Comparison of ENCODE assay signal across 18 cellular contexts in genomic region chr7:2512713-2513112, GRCh38. TPM values are rescaled to one million over a fixed set of nuclear protein-coding genes. Genes with fewer than 3 reads are reported as not detected.
DNase-seq lines count a peak whose midpoint lies in the region; ATAC-seq, FAIRE-seq and TF ChIP-seq lines count a peak whose summit lies in the region.
"Had no signal": no experiment of that assay in that cellular context is flagged by ENCODE, and none has a peak within 500 bp of the region (broad histone marks: within the 10 kb centered on the region; RNA-seq: fewer than 3 reads in every experiment).

No MANE protein-coding gene starts in this region.

- no peaks in the 10 kb centered on the region for H3K9me3 Mint-ChIP-seq in activated T-helper 17 cell treated with anti-CD3 and anti-CD28 coated beads, Interleukin-2, amount 50 U/mL, for 72 hours
- H3K9me3 Mint-ChIP-seq in nephron progenitor cell (no peaks in the 10 kb centered on the region), mesothelial cell of epicardium (no peaks in the 10 kb centered on the region)

- TF ChIP-seq CTCF in nephron progenitor cell (IDR thresholded peaks at IDR 0.05) (no peak), GM10248 (IDR thresholded peaks at IDR 0.05; ENCODE audit: control extremely low read depth, extremely low read depth, low read depth, missing control alignments) (no peak), mesothelial cell of epicardium (IDR thresholded peaks at IDR 0.05; ENCODE audit: unreplicated experiment) (no peak)

- POLR2A ChIA-PET in GM10248 (lab: Yijun Ruan, JAX) = no interaction called here

- DNase-seq in DMS53 (lab: John Stamatoyannopoulos, UW) (peak; percentile 79), DMS53 treated with DMSO at 0.1 percent for 48 hours (lab: John Stamatoyannopoulos, UW; ENCODE audit: unreplicated experiment) (no peak), HTR-8/SVneo (ENCODE audit: insufficient read length, low spot score) (no peak), nephron progenitor cell (no peak), GM10248 (ENCODE audit: extremely low spot score) (no peak), sciatic nerve (ENCODE audit: low spot score) (no peak), mesothelial cell of epicardium (ENCODE audit: low spot score in 2 of 2, unreplicated experiment in 2 of 2) (no peak)
- DNase-seq: activated effector memory CD4-positive, alpha-beta T cell treated with anti-CD3 and anti-CD28 coated beads, Interleukin-2, amount 50 U/mL, for 16 hours; DMS 273 treated with DMSO at 0.1 percent for 48 hours; NCI-H1694 had no signal

- peaks cover 19% of the 10 kb centered on the region for H3K4me1 Mint-ChIP-seq in activated T-helper 17 cell treated with anti-CD3 and anti-CD28 coated beads, Interleukin-2, amount 50 U/mL, for 72 hours
- H3K4me1 Mint-ChIP-seq in nephron progenitor cell (peaks cover 63% of the 10 kb centered on the region), mesothelial cell of epicardium (peaks cover 23% of the 10 kb centered on the region)

- CTCF ChIA-PET in GM10248 (lab: Yijun Ruan, JAX) = interaction anchor here (2.2 kb wide), 1 partner anchor 11 kb away, joined by 6 read pairs; no protein-coding TSS in a partner anchor

- no peak for ATAC-seq in activated T-helper 17 cell treated with anti-CD3 and anti-CD28 coated beads, Interleukin-2, amount 50 U/mL, for 72 hours (replicated peaks)
- ATAC-seq in sciatic nerve = no peak
- ATAC-seq: esophagus mucosa, SK-N-SH treated with all-trans-retinoic acid at 6 μM for 48 hours had no signal

- intact Hi-C loops in sciatic nerve (cut with DNase I) = no loop called here

- H3K27ac Mint-ChIP-seq in activated T-helper 17 cell treated with anti-CD3 and anti-CD28 coated beads, Interleukin-2, amount 50 U/mL, for 72 hours = peak overlapping the region; percentile 93
- H3K27ac Mint-ChIP-seq in nephron progenitor cell (peak overlapping the region; percentile 9), mesothelial cell of epicardium (no peak overlapping the region)

- FAIRE-seq in HTR-8/SVneo (lab: Jason Lieb, UNC) = peak; percentile 31

- H3K4me3 Mint-ChIP-seq in activated T-helper 17 cell treated with anti-CD3 and anti-CD28 coated beads, Interleukin-2, amount 50 U/mL, for 72 hours = peak overlapping the region; percentile 81
- H3K4me3 Mint-ChIP-seq in nephron progenitor cell = no peak overlapping the region
- no peak overlapping the region for H3K4me3 Mint-ChIP-seq in mesothelial cell of epicardium

- H3K27me3 Mint-ChIP-seq in activated T-helper 17 cell treated with anti-CD3 and anti-CD28 coated beads, Interleukin-2, amount 50 U/mL, for 72 hours = no peaks in the 10 kb centered on the region
- H3K27me3 Mint-ChIP-seq in nephron progenitor cell (ENCODE audit: low read depth, poor library complexity) (peaks cover 7% of the 10 kb centered on the region), mesothelial cell of epicardium (ENCODE audit: low read depth) (peaks cover under 1% of the 10 kb centered on the region)

- H3K36me3 Mint-ChIP-seq in activated T-helper 17 cell treated with anti-CD3 and anti-CD28 coated beads, Interleukin-2, amount 50 U/mL, for 72 hours (ENCODE audit: low read depth) = no peaks in the 10 kb centered on the region
- no peaks in the 10 kb centered on the region for H3K36me3 Mint-ChIP-seq in nephron progenitor cell (ENCODE audit: low read depth)
- H3K36me3 Mint-ChIP-seq in mesothelial cell of epicardium = no peaks in the 10 kb centered on the region

RNA-seq across cellular contexts. Expression of gene LFNG, which starts 6.9 kb away (rescaled TPM):
- total RNA-seq in activated T-helper 17 cell treated with anti-CD3 and anti-CD28 coated beads, Interleukin-2, amount 50 U/mL, for 72 hours = 10 to 100 TPM; 42.6 to 48.8 TPM
- total RNA-seq in sciatic nerve (20.1 TPM), mesothelial cell of epicardium (16.0 to 19.0 TPM (median 16.3 TPM) in 3 replicates)

RNA-seq across cellular contexts. Expression of gene GRIFIN, which starts 36.5 kb away (rescaled TPM):
- not detected for total RNA-seq in activated T-helper 17 cell treated with anti-CD3 and anti-CD28 coated beads, Interleukin-2, amount 50 U/mL, for 72 hours
- total RNA-seq in sciatic nerve (not detected), mesothelial cell of epicardium (not detected in 3 replicates)
- total RNA-seq: A172, esophagus mucosa, hepatocyte, left lung, omental fat pad, tibial nerve had no signal

RNA-seq across cellular contexts. Expression of gene BRAT1, which starts 42.6 kb away (rescaled TPM):
- total RNA-seq in activated T-helper 17 cell treated with anti-CD3 and anti-CD28 coated beads, Interleukin-2, amount 50 U/mL, for 72 hours = 10 to 100 TPM; 34.0 to 42.8 TPM
- 22.0 TPM for total RNA-seq in sciatic nerve
- 44.2 to 47.6 TPM (median 46.8 TPM) in 3 replicates for total RNA-seq in mesothelial cell of epicardium

RNA-seq across cellular contexts. Expression of gene IQCE, which starts 46.1 kb away (rescaled TPM):
- total RNA-seq in activated T-helper 17 cell treated with anti-CD3 and anti-CD28 coated beads, Interleukin-2, amount 50 U/mL, for 72 hours = 10 to 100 TPM; 11.2 to 15.3 TPM
- total RNA-seq in sciatic nerve = 21.4 TPM
- total RNA-seq in mesothelial cell of epicardium = 26.6 to 29.6 TPM (median 26.6 TPM) in 3 replicates
